In the genomic region with DNA sequence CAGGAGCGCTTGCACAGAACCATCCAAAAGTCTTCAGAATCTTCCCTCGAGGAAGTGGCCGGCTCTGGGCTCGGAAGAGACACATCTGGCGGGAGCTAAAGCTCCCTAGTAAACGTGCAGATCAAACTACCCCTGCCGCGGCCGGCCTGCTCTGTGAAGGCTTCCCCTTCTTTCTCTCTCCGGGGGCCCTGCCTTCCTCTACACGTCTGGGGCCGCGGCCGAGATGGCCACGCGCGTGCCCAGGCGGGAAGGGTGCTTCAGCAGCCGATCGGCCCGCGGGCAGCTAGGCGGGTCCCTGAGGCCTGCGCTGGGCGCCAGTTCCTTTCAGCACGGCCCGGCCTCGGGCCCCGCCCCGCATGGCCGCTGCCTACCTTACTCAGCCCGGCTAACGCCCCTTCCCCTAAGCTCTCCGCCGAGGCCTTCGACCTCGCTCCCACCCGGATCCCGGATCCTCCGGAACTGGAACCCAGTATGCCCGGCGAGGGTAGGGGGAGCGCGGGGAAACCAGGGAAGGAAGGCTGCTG, we compare ENCODE assay signal across 8 cellular contexts. TPM values are rescaled to one million over a fixed set of nuclear protein-coding genes. Genes with fewer than 3 reads are reported as not detected.
A peak's percentile ranks its signal among the peaks of the same experiment; 100 is the strongest.
DNase-seq lines count a peak whose midpoint lies in the region; ATAC-seq and TF ChIP-seq lines count a peak whose summit lies in the region.

No MANE protein-coding gene starts in this region.

- H3K9me3 ChIP-seq in SK-N-MC (ENCODE audit: low read depth, low read length) (no peaks in the 10 kb centered on the region), endocrine pancreas (ENCODE audit: control insufficient read depth, low read length) (no peaks in the 10 kb centered on the region), mucosa of rectum (ENCODE audit: control insufficient read depth in 2 of 2, low read length in 2 of 2) (no peaks in the 10 kb centered on the region), upper lobe of right lung (no peaks in the 10 kb centered on the region)

- no peaks in the 10 kb centered on the region for H3K27me3 ChIP-seq in endocrine pancreas (ENCODE audit: control insufficient read depth, insufficient read depth, low read length)
- no peaks in the 10 kb centered on the region for H3K27me3 ChIP-seq in mucosa of rectum (ENCODE audit: control insufficient read depth in 2 of 2, insufficient read depth in 2 of 2, low read length in 2 of 2)
- H3K27me3 ChIP-seq in upper lobe of right lung: no peaks in the 10 kb centered on the region

- H3K9ac ChIP-seq in SK-N-MC (ENCODE audit: insufficient read length): peak overlapping the region; percentile 99
- peak overlapping the region; percentile 93 for H3K9ac ChIP-seq in endocrine pancreas (ENCODE audit: control insufficient read depth, insufficient read depth, low read length)
- H3K9ac ChIP-seq in mucosa of rectum (ENCODE audit: low read depth in 1 of 2, low read length in 2 of 2): peak overlapping the region; percentile 91 to 98

- in situ Hi-C loops in GM13976 (cut with MboI; ENCODE audit: low sequenced_read_pairs, unreplicated experiment): no loop called here

- TF ChIP-seq CTCF in upper lobe of right lung (IDR thresholded peaks at IDR 0.05): no peak
- TF ChIP-seq CTCF in GM13976 (IDR thresholded peaks at IDR 0.05; ENCODE audit: borderline replicate concordance, control extremely low read depth, extremely low read depth, insufficient read depth, missing control alignments): no peak

- H3K4me3 ChIP-seq in SK-N-MC (peak overlapping the region; percentile 98), endocrine pancreas (ENCODE audit: control insufficient read depth, insufficient read depth, low read length) (peak overlapping the region; percentile 86), mucosa of rectum (ENCODE audit: low read length in 2 of 2) (peak overlapping the region; percentile 76 to 96), upper lobe of right lung (peak overlapping the region; percentile 92)

- H3K36me3 ChIP-seq in SK-N-MC (ENCODE audit: insufficient read depth, low read length) (peaks cover 28% of the 10 kb centered on the region; the same call in 1 of the 2 replicates), endocrine pancreas (ENCODE audit: control insufficient read depth, insufficient read depth, low read length) (no peaks in the 10 kb centered on the region), mucosa of rectum (ENCODE audit: control insufficient read depth in 2 of 2, insufficient read depth in 2 of 2, low read length in 2 of 2) (peaks cover 3 to 14% of the 10 kb centered on the region in 2 donors), upper lobe of right lung (peaks cover 19% of the 10 kb centered on the region)

- intact Hi-C loops in upper lobe of right lung (cut with DNase I): no loop called here

- H3K4me1 ChIP-seq in endocrine pancreas (ENCODE audit: control insufficient read depth, insufficient read depth, low read length): peaks cover 10% of the 10 kb centered on the region
- peaks cover 54 to 55% of the 10 kb centered on the region in 2 donors for H3K4me1 ChIP-seq in mucosa of rectum (ENCODE audit: control insufficient read depth in 2 of 2, insufficient read depth in 2 of 2, low read length in 2 of 2)
- H3K4me1 ChIP-seq in upper lobe of right lung: peaks cover 48% of the 10 kb centered on the region

- DNase-seq in AG20443 (ENCODE audit: low spot score): peak; percentile 60
- no peak for DNase-seq in SK-N-MC (ENCODE audit: low read depth, low spot score)
- DNase-seq in upper lobe of right lung: peak; percentile 82
- no peak for DNase-seq in GM13976 (ENCODE audit: low spot score)

- peak overlapping the region; percentile 87 for H3K27ac ChIP-seq in SK-N-MC
- H3K27ac ChIP-seq in mucosa of rectum (ENCODE audit: low read depth in 2 of 2, low read length in 2 of 2): peak overlapping the region; percentile 95
- peak overlapping the region; percentile 94 for H3K27ac ChIP-seq in upper lobe of right lung

- peak; percentile 20 for ATAC-seq in GM18909 (IDR thresholded peaks at IDR 0.05; ENCODE audit: poor library complexity, unreplicated experiment)
- ATAC-seq in HG03108 (IDR thresholded peaks at IDR 0.05; ENCODE audit: unreplicated experiment): peak; percentile 5
- ATAC-seq in upper lobe of right lung: peak; percentile 19

RNA-seq across cellular contexts. Expression of a gene that starts 0.4 kb away (rescaled TPM):
- 24.2 TPM for total RNA-seq in upper lobe of right lung

RNA-seq across cellular contexts. Expression of a gene that starts 39.7 kb away (rescaled TPM):
- 19.5 TPM for total RNA-seq in upper lobe of right lung

Comparison
In these comparisons a context has a peak if more than half of its experiments do, and no peak if none do; other contexts are left out.
1. DNase-seq: peak in AG20443 (single experiment) and upper lobe of right lung (single experiment); none in SK-N-MC (single experiment) and GM13976 (single experiment).
2. Peak in every context shown above with its lines, with median percentiles within 50 percentile points of each other: ATAC-seq, H3K27ac ChIP-seq, H3K4me3 ChIP-seq and H3K9ac ChIP-seq.